In the genomic region with DNA sequence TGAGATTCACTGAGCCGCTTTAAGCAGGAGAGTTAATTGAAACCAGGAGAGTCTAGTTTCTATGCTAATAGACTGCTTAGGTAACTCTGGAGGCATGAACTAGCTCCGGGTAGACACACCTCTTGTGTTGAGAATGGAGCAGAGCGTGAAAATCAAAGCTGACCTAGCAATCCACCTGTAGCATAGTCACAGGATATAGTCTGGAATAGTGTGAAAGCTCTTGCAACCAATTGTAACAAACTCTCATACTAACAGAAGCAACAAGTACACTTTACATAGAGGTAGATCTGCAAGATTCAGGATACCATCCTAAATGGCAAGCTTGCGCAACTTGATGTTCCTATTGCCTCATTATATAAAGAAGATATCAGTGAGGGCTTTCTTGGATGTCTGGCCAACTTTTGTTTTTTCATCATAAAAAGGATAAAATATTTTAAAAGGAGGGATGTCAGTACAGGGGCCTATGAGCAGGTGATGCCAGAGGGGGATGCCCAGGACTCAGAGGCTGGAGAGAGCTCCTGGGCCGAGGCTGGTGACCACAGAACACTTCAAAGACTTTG, we compare ENCODE assay signal across 1 cellular context.
TF ChIP-seq lines count a peak whose summit lies in the region.

No MANE protein-coding gene starts in this region.

TF ChIP-seq in K562, 482 proteins besides CTCF, POLR2A, EP300 and RAD21:
- TF ChIP-seq CEBPG (CRISPR knock-in tag; IDR thresholded peaks at IDR 0.05) (peak; percentile 45; the same call in 1 of the 2 replicates), CEBPG (tag; conservative IDR thresholded peaks at IDR 0.05 in 1 of 2, IDR thresholded peaks at IDR 0.05 in 1 of 2) (peak; percentile 16 to 51; a peak in 2 of 4 replicates), ASH1L (IDR thresholded peaks at IDR 0.05; ENCODE audit: borderline replicate concordance, low read depth, partially characterized antibody) (no peak)
